ENCODE assay signal across 13 cellular contexts in genomic region chr3:79651536-79652065, GRCh38.
DNase-seq lines count a peak whose midpoint lies in the region; ATAC-seq and TF ChIP-seq lines count a peak whose summit lies in the region.
"Had no signal": no experiment of that assay in that cellular context is flagged by ENCODE, and none has a peak within 500 bp of the region (broad histone marks: within the 10 kb centered on the region; RNA-seq: fewer than 3 reads in every experiment).

No MANE protein-coding gene starts in this region.

- H3K4me1 ChIP-seq in vagina (no peaks in the 10 kb centered on the region), endodermal cell (ENCODE audit: control insufficient read depth, insufficient read depth, low read length) (no peaks in the 10 kb centered on the region)
- H3K4me1 ChIP-seq: pancreas had no signal

- no peak for ATAC-seq in GM21717 (IDR thresholded peaks at IDR 0.05; ENCODE audit: unreplicated experiment)

- intact Hi-C loops in vagina (cut with DNase I) = no loop called here

- H3K9me3 ChIP-seq in vagina = no peaks in the 10 kb centered on the region
- no peaks in the 10 kb centered on the region for H3K9me3 ChIP-seq in endodermal cell (ENCODE audit: control insufficient read depth, low read length)
- H3K9me3 ChIP-seq: pancreas, thoracic aorta had no signal

- H3K36me3 ChIP-seq in vagina (no peaks in the 10 kb centered on the region), endodermal cell (ENCODE audit: control insufficient read depth, insufficient read depth, low read length) (no peaks in the 10 kb centered on the region)
- H3K36me3 ChIP-seq: pancreas, thoracic aorta had no signal

- no peaks in the 10 kb centered on the region for H3K27me3 ChIP-seq in vagina
- H3K27me3 ChIP-seq in endodermal cell (ENCODE audit: control insufficient read depth, insufficient read depth, low read length, poor library complexity, severe bottlenecking) = no peaks in the 10 kb centered on the region
- H3K27me3 ChIP-seq: pancreas had no signal

- H3K9me3 Mint-ChIP-seq in endodermal cell = no peaks in the 10 kb centered on the region

- H3K4me3 Mint-ChIP-seq in endodermal cell = no peak overlapping the region

- H3K27me3 Mint-ChIP-seq in endodermal cell (ENCODE audit: insufficient read depth) = no peaks in the 10 kb centered on the region

- 69 to 75% methylated on average over 3 to 7 of the region's 7 CpGs for WGBS in endodermal cell (ENCODE audit: insufficient coverage in 1 of 2, insufficient read length in 1 of 2), 2 experiments

- H3K36me3 Mint-ChIP-seq in endodermal cell (ENCODE audit: low read depth) = no peaks in the 10 kb centered on the region

- no peak for TF ChIP-seq POLR2A in vagina (IDR thresholded peaks at IDR 0.05)

- TF ChIP-seq CTCF in retinal pigment epithelial cell (conservative IDR thresholded peaks at IDR 0.05; ENCODE audit: low read depth, low read length) = no peak
- TF ChIP-seq CTCF in vagina (IDR thresholded peaks at IDR 0.05) = no peak
- TF ChIP-seq CTCF in endodermal cell (conservative IDR thresholded peaks at IDR 0.05) = no peak

- no peak overlapping the region for H3K27ac Mint-ChIP-seq in endodermal cell

- no peaks in the 10 kb centered on the region for H3K4me1 Mint-ChIP-seq in endodermal cell

- no peak overlapping the region for H3K27ac ChIP-seq in vagina
- H3K27ac ChIP-seq in endodermal cell (ENCODE audit: low read depth, low read length) = no peak overlapping the region
- H3K27ac ChIP-seq: 22Rv1, coronary artery, pancreas, thoracic aorta had no signal

- peak; percentile 35 to 74 (median 70) for DNase-seq in NCI-H1417 (lab: John Stamatoyannopoulos, UW)
- no peak for DNase-seq in NCI-H1417 treated with DMSO at 0.1 percent for 48 hours (lab: John Stamatoyannopoulos, UW)
- peak; percentile 85 for DNase-seq in NCI-H345 (lab: John Stamatoyannopoulos, UW)
- DNase-seq in brain pericyte (ENCODE audit: low read depth, low spot score) = peak; percentile 24
- DNase-seq in retinal pigment epithelial cell (ENCODE audit: low read depth) = peak; percentile 15
- DNase-seq in vagina (ENCODE audit: extremely low spot score in 2 of 2) = no peak
- DNase-seq in endodermal cell = no peak
- DNase-seq: activated CD4-positive, CD25-positive, alpha-beta regulatory T cell treated with anti-CD3 and anti-CD28 coated beads, Interleukin-2, amount 50 U/mL, for 72 hours had no signal

- no peak overlapping the region for H3K4me3 ChIP-seq in retinal pigment epithelial cell (ENCODE audit: low read length)
- H3K4me3 ChIP-seq in vagina = no peak overlapping the region
- H3K4me3 ChIP-seq in endodermal cell (ENCODE audit: low read length) = no peak overlapping the region
- H3K4me3 ChIP-seq: coronary artery, pancreas, thoracic aorta had no signal

- no peak overlapping the region for H3K9ac ChIP-seq in endodermal cell (ENCODE audit: extremely low read depth, low read length, poor library complexity, severe bottlenecking)

Comparison
In these comparisons a context has a peak if more than half of its experiments do, and no peak if none do; other contexts are left out.
1. DNase-seq: peak in NCI-H1417 (3 of 3), NCI-H345 (single experiment), brain pericyte (single experiment) and retinal pigment epithelial cell (single experiment); none in NCI-H1417 treated with DMSO at 0.1 percent for 48 hours (single experiment), vagina (0 of 2) and endodermal cell (single experiment).